ENCODE assay signal across 4 cellular contexts in genomic region chr15:27767430-27767829, GRCh38.
TF ChIP-seq lines count a peak whose summit lies in the region.

No MANE protein-coding gene starts in this region.

TF ChIP-seq in A549, 52 proteins besides CTCF, POLR2A, EP300 and RAD21:
- TF ChIP-seq MAFK (IDR thresholded peaks at IDR 0.05; ENCODE audit: partially characterized antibody): peak; percentile 86

TF ChIP-seq in WTC11, 78 proteins besides CTCF, POLR2A, EP300 and RAD21:
- TF ChIP-seq NFYB (CRISPR knock-in tag; conservative IDR thresholded peaks at IDR 0.05; ENCODE audit: low read depth): peak; percentile 63
TF ChIP-seq in WTC11: peak in this region for 1; not testable (repeated sequence) for 77.

TF ChIP-seq in K562, 482 proteins besides CTCF, POLR2A, EP300 and RAD21:
- TF ChIP-seq ASH1L (IDR thresholded peaks at IDR 0.05; ENCODE audit: borderline replicate concordance, low read depth, partially characterized antibody) (peak; percentile 47), NFYB (IDR thresholded peaks at IDR 0.05; ENCODE audit: extremely low read depth, insufficient read length) (peak; percentile 24), MAFG (tag; conservative IDR thresholded peaks at IDR 0.05) (peak; percentile 38), C11orf30 (IDR thresholded peaks at IDR 0.05; ENCODE audit: low read depth) (peak; percentile 22; the same call in 1 of the 2 replicates), RBM25 (IDR thresholded peaks at IDR 0.05; ENCODE audit: low read depth, low read length, severe bottlenecking) (peak; percentile 15), ZNF316 (IDR thresholded peaks at IDR 0.05) (peak; percentile 73)

TF ChIP-seq in H1, 55 proteins besides CTCF, POLR2A, EP300 and RAD21:
- 0 out of 2 replicates have a peak, but pooled peaks have one; percentile 18 for TF ChIP-seq SP1 (IDR thresholded peaks at IDR 0.05; ENCODE audit: low read depth, low read length)
